Comparison of ENCODE assay signal across 1 cellular context in the genomic region with DNA sequence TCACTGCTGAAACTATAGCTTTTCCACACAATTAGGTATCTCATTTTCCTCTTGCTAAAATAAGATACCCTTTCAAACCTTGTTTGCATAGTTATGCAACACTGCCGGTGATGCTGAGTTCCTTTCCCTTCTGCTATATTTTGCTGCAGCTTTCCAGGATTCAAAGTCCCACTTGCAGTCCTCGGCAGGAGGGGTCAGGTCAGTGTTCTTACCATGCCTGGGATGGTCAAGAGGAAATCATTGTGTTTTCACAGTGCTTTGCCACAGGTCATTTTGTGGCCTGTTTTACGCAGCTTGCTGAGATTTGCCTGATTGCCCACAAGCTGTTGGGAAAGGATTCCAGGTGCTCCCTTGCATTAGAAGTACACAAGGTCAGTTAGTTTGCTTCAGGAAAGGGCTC.
A peak's percentile ranks its signal among the peaks of the same experiment; 100 is the strongest.
TF ChIP-seq lines count a peak whose summit lies in the region.

No MANE protein-coding gene starts in this region.

TF ChIP-seq in HepG2, 621 proteins besides CTCF, POLR2A, EP300 and RAD21 (continued from another document and continues in another):
- TF ChIP-seq CEBPZ (IDR thresholded peaks at IDR 0.05; ENCODE audit: low read length) (no peak), EZH2 (conservative IDR thresholded peaks at IDR 0.05; ENCODE audit: low read depth, low read length) (no peak), ZNF841 (CRISPR knock-in tag; IDR thresholded peaks at IDR 0.05; ENCODE audit: borderline replicate concordance) (no peak), SYNCRIP (IDR thresholded peaks at IDR 0.05; ENCODE audit: insufficient read depth, low read depth, low read length) (no peak), ZNF382 (CRISPR knock-in tag; IDR thresholded peaks at IDR 0.05; ENCODE audit: borderline replicate concordance) (no peak), ZNF598 (CRISPR knock-in tag; IDR thresholded peaks at IDR 0.05; ENCODE audit: borderline replicate concordance) (no peak), SRY (CRISPR knock-in tag; IDR thresholded peaks at IDR 0.05) (no peak), NCOR1 (IDR thresholded peaks at IDR 0.05; ENCODE audit: borderline replicate concordance, low read length) (0 out of 2 replicates have a peak, but pooled peaks have one; percentile 33), ATF5 (CRISPR knock-in tag; IDR thresholded peaks at IDR 0.05; ENCODE audit: low read depth) (no peak), ZNF414 (CRISPR knock-in tag; IDR thresholded peaks at IDR 0.05) (no peak), ZNF792 (CRISPR knock-in tag; IDR thresholded peaks at IDR 0.05) (no peak), NR2F1 (CRISPR knock-in tag; IDR thresholded peaks at IDR 0.05) (peak in 1 of 2 experiments; percentile 36; a peak in 2 of 4 replicates), ZSCAN31 (CRISPR knock-in tag; IDR thresholded peaks at IDR 0.05; ENCODE audit: low read depth) (no peak), FOXP1 (IDR thresholded peaks at IDR 0.05) (no peak), FOXP1 (CRISPR knock-in tag; IDR thresholded peaks at IDR 0.05) (peak; percentile 37; the same call in 1 of the 2 replicates), ZNF326 (CRISPR knock-in tag; IDR thresholded peaks at IDR 0.05; ENCODE audit: borderline replicate concordance) (no peak), ZNF530 (CRISPR knock-in tag; IDR thresholded peaks at IDR 0.05; ENCODE audit: low read depth) (no peak), DR1 (CRISPR knock-in tag; IDR thresholded peaks at IDR 0.05) (no peak), PPARG (CRISPR knock-in tag; conservative IDR thresholded peaks at IDR 0.05) (no peak), TSC22D2 (CRISPR knock-in tag; IDR thresholded peaks at IDR 0.05; ENCODE audit: borderline replicate concordance) (no peak), ZNF280B (CRISPR knock-in tag; IDR thresholded peaks at IDR 0.05; ENCODE audit: borderline replicate concordance) (no peak), KLF15 (CRISPR knock-in tag; IDR thresholded peaks at IDR 0.05; ENCODE audit: borderline replicate concordance) (no peak), ZHX1 (CRISPR knock-in tag; IDR thresholded peaks at IDR 0.05; ENCODE audit: low read depth) (no peak), NFAT5 (CRISPR knock-in tag; IDR thresholded peaks at IDR 0.05) (no peak), CENPX (CRISPR knock-in tag; IDR thresholded peaks at IDR 0.05) (no peak)
- TF ChIP-seq, protein P1, sequence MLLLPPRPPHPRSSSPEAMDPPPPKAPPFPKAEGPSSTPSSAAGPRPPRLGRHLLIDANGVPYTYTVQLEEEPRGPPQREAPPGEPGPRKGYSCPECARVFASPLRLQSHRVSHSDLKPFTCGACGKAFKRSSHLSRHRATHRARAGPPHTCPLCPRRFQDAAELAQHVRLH (CRISPR knock-in tag; IDR thresholded peaks at IDR 0.05; ENCODE audit: borderline replicate concordance, low read depth): no peak
- TF ChIP-seq, protein P2, sequence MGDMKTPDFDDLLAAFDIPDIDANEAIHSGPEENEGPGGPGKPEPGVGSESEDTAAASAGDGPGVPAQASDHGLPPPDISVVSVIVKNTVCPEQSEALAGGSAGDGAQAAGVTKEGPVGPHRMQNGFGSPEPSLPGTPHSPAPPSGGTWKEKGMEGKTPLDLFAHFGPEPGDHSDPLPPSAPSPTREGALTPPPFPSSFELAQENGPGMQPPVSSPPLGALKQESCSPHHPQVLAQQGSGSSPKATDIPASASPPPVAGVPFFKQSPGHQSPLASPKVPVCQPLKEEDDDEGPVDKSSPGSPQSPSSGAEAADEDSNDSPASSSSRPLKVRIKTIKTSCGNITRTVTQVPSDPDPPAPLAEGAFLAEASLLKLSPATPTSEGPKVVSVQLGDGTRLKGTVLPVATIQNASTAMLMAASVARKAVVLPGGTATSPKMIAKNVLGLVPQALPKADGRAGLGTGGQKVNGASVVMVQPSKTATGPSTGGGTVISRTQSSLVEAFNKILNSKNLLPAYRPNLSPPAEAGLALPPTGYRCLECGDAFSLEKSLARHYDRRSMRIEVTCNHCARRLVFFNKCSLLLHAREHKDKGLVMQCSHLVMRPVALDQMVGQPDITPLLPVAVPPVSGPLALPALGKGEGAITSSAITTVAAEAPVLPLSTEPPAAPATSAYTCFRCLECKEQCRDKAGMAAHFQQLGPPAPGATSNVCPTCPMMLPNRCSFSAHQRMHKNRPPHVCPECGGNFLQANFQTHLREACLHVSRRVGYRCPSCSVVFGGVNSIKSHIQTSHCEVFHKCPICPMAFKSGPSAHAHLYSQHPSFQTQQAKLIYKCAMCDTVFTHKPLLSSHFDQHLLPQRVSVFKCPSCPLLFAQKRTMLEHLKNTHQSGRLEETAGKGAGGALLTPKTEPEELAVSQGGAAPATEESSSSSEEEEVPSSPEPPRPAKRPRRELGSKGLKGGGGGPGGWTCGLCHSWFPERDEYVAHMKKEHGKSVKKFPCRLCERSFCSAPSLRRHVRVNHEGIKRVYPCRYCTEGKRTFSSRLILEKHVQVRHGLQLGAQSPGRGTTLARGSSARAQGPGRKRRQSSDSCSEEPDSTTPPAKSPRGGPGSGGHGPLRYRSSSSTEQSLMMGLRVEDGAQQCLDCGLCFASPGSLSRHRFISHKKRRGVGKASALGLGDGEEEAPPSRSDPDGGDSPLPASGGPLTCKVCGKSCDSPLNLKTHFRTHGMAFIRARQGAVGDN (CRISPR knock-in tag; IDR thresholded peaks at IDR 0.05): no peak
- TF ChIP-seq, protein P3, sequence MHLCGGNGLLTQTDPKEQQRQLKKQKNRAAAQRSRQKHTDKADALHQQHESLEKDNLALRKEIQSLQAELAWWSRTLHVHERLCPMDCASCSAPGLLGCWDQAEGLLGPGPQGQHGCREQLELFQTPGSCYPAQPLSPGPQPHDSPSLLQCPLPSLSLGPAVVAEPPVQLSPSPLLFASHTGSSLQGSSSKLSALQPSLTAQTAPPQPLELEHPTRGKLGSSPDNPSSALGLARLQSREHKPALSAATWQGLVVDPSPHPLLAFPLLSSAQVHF (CRISPR knock-in tag; IDR thresholded peaks at IDR 0.05): no peak
- TF ChIP-seq, protein P4, sequence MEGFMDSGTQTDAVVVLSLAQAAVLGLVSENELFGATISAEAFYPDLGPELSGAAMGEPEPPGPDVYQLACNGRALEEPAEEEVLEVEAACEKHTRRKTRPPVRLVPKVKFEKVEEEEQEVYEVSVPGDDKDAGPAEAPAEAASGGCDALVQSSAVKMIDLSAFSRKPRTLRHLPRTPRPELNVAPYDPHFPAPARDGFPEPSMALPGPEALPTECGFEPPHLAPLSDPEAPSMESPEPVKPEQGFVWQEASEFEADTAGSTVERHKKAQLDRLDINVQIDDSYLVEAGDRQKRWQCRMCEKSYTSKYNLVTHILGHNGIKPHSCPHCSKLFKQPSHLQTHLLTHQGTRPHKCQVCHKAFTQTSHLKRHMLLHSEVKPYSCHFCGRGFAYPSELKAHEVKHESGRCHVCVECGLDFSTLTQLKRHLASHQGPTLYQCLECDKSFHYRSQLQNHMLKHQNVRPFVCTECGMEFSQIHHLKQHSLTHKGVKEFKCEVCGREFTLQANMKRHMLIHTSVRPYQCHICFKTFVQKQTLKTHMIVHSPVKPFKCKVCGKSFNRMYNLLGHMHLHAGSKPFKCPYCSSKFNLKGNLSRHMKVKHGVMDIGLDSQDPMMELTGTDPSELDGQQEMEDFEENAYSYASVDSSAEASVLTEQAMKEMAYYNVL (CRISPR knock-in tag; IDR thresholded peaks at IDR 0.05; ENCODE audit: borderline replicate concordance): no peak
